In the genomic region with DNA sequence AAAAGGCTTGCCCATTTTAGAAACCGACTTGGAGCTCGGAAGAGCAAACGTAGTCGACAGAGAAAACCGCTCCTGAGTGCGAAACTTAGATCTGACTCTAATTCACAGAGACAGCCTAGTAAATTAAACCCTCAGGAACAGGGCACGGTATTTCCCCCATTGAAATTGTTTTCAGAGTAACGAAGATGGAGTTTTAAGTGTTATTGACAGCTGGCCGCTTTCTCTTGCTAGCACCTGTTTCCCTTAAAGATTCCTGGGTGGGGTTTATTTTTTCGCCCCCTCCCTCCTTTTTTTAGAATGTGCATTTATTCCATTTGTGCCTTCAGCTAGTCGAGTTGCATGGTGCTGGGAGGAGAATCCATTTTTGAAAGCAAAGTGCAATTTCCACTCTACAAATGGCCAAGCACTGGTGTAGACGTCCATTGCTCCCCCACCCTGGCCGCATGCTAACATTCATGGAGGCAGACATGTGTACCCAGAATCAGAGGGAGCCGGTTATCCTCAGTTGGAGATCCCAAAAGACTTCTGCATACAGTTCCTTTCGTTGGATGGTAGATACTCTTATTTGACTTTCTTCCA, we compare ENCODE assay signal across 8 cellular contexts.
A peak's percentile ranks its signal among the peaks of the same experiment; 100 is the strongest.
DNase-seq lines count a peak whose midpoint lies in the region; ATAC-seq and TF ChIP-seq lines count a peak whose summit lies in the region.

No MANE protein-coding gene starts in this region.

- no peak overlapping the region for H3K9ac ChIP-seq in GM23248
- no peak overlapping the region for H3K9ac ChIP-seq in parathyroid adenoma
- H3K9ac ChIP-seq in Karpas-422 (ENCODE audit: low read length) = no peak overlapping the region

- H3K36me3 ChIP-seq in GM23248 (ENCODE audit: low read depth) (no peaks in the 10 kb centered on the region), parathyroid adenoma (ENCODE audit: control insufficient read depth, insufficient read depth, low read length) (no peaks in the 10 kb centered on the region), Karpas-422 (ENCODE audit: insufficient read depth, low read length) (no peaks in the 10 kb centered on the region)

- H2AFZ ChIP-seq in GM23248 = peak overlapping the region; percentile 65; the same call in 1 of the 2 replicates
- H2AFZ ChIP-seq in parathyroid adenoma = no peak overlapping the region
- no peak overlapping the region for H2AFZ ChIP-seq in Karpas-422 (ENCODE audit: low read length)

- H3K9me3 ChIP-seq in GM23248 (ENCODE audit: low read depth) (no peaks in the 10 kb centered on the region), parathyroid adenoma (ENCODE audit: control insufficient read depth, low read length) (no peaks in the 10 kb centered on the region), Karpas-422 (ENCODE audit: low read length) (peaks cover 24% of the 10 kb centered on the region)

- WGBS in GM23248 (ENCODE audit: low coverage in 1 of 2, low lambda C conversion rate in 2 of 2, missing lambda C conversion rate in 2 of 2), 2 experiments = 26 to 29% methylated on average over 15 of the region's 15 CpGs

- H3K79me2 ChIP-seq in GM23248 (ENCODE audit: insufficient read depth) (no peaks in the 10 kb centered on the region), parathyroid adenoma (no peaks in the 10 kb centered on the region), Karpas-422 (ENCODE audit: low read length) (no peaks in the 10 kb centered on the region)

- H4K20me1 ChIP-seq in GM23248 (ENCODE audit: insufficient read depth) = no peaks in the 10 kb centered on the region
- H4K20me1 ChIP-seq in Karpas-422 (ENCODE audit: insufficient read depth, low read depth, low read length) = no peaks in the 10 kb centered on the region

- H3K4me2 ChIP-seq in GM23248 (ENCODE audit: unreplicated experiment) = peak overlapping the region; percentile 68
- peak overlapping the region; percentile 76 for H3K4me2 ChIP-seq in parathyroid adenoma (ENCODE audit: low read length)
- no peak overlapping the region for H3K4me2 ChIP-seq in Karpas-422 (ENCODE audit: low read depth, low read length, poor library complexity, severe bottlenecking)

- TF ChIP-seq CTCF in epithelial cell of esophagus (IDR thresholded peaks at IDR 0.05; ENCODE audit: insufficient read depth, low read depth, low read length, missing control alignments) = no peak
- no peak for TF ChIP-seq CTCF in parathyroid adenoma (IDR thresholded peaks at IDR 0.05)

- H3K4me1 ChIP-seq in GM23248 (ENCODE audit: insufficient read depth) = no peaks in the 10 kb centered on the region
- H3K4me1 ChIP-seq in parathyroid adenoma = no peaks in the 10 kb centered on the region
- H3K4me1 ChIP-seq in Karpas-422 (ENCODE audit: low read length) = no peaks in the 10 kb centered on the region

- DNase-seq in GM23248 (no peak), NCI-H2171 treated with DMSO at 0.1 percent for 48 hours (lab: John Stamatoyannopoulos, UW) (peak; percentile 85), epithelial cell of esophagus (ENCODE audit: low read depth) (peak; percentile 4), NCI-H1436 (lab: John Stamatoyannopoulos, UW) (no peak), kidney glomerular epithelial cell (lab: John Stamatoyannopoulos, UW) (no peak), Karpas-422 (no peak)

- H3K27ac ChIP-seq in GM23248 = no peak overlapping the region
- no peak overlapping the region for H3K27ac ChIP-seq in parathyroid adenoma
- H3K27ac ChIP-seq in Karpas-422 (ENCODE audit: low read length) = no peak overlapping the region

- H3F3A ChIP-seq in GM23248 (ENCODE audit: insufficient read depth) = no peaks in the 10 kb centered on the region

- H3K9me2 ChIP-seq in GM23248 (ENCODE audit: insufficient read depth) = no peaks in the 10 kb centered on the region
- no peaks in the 10 kb centered on the region for H3K9me2 ChIP-seq in Karpas-422 (replicated peaks; ENCODE audit: insufficient read depth, low read length)

- H3K4me3 ChIP-seq in GM23248 = peak overlapping the region; percentile 60; the same call in 1 of the 2 replicates
- H3K4me3 ChIP-seq in epithelial cell of esophagus (ENCODE audit: low read length) = no peak overlapping the region
- H3K4me3 ChIP-seq in parathyroid adenoma (ENCODE audit: low read depth, low read length) = peak overlapping the region; percentile 61
- no peak overlapping the region for H3K4me3 ChIP-seq in Karpas-422 (ENCODE audit: low read length)

- H3K27me3 ChIP-seq in GM23248 (replicated peaks; ENCODE audit: insufficient read depth) = peaks cover 55% of the 10 kb centered on the region
- H3K27me3 ChIP-seq in parathyroid adenoma (ENCODE audit: control insufficient read depth, insufficient read depth, low read length) = no peaks in the 10 kb centered on the region
- no peaks in the 10 kb centered on the region for H3K27me3 ChIP-seq in Karpas-422 (ENCODE audit: low read length)

- in situ Hi-C loops in GM23248 (cut with MboI) = loop anchor here (25.0 kb wide), 1 partner anchor 1077 kb away; no protein-coding TSS in a partner anchor

- ATAC-seq in HG03460 (IDR thresholded peaks at IDR 0.05; ENCODE audit: unreplicated experiment) = no peak

Comparison
In these comparisons a context has a peak if more than half of its experiments do, and no peak if none do; other contexts are left out.
1. DNase-seq: peak in NCI-H2171 treated with DMSO at 0.1 percent for 48 hours (single experiment) and epithelial cell of esophagus (single experiment); none in GM23248 (single experiment), NCI-H1436 (single experiment), kidney glomerular epithelial cell (single experiment) and Karpas-422 (single experiment).
2. H3K4me3 ChIP-seq: peak in GM23248 (single experiment) and parathyroid adenoma (single experiment); none in epithelial cell of esophagus (single experiment) and Karpas-422 (single experiment).